10 cellular contexts compared by ENCODE assay signal in the genomic region with DNA sequence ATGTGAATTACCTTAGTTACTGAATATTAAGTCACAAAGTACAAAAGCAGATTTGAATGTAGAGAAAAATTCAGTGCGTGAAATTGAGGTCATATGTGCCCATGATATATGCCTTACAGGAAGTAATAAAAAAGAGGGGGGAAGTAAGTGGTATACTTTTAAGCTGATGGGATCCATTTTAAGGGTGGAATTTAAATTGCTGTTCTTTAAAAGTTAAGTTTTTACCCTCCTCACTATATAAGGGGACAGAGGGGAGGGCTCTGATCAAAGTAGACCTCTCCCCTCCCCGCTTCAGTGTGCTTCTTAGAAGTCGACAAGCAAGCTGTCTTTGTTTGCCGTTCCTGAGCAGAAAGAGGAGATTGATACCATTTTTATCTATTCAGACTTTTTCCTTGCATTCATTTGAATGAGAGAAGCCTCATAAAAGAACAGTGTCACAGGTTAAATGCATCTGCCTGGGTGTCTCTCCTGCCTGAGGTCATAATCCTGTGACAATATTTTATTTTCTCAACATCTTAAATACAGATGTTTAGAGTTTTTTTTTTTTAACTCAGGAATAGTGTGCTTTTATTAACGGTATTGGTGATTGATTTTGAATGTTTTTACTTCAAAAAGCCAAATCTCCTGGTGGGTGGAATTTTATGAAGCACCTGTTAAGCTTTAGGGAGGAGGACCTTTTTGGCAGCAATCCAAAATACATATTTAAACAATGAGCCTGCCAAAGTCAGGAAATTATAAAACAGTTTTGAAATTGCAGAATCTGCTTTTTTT.
DNase-seq lines count a peak whose midpoint lies in the region; ATAC-seq, FAIRE-seq and TF ChIP-seq lines count a peak whose summit lies in the region.
"Had no signal": no experiment of that assay in that cellular context is flagged by ENCODE, and none has a peak within 500 bp of the region (broad histone marks: within the 10 kb centered on the region; RNA-seq: fewer than 3 reads in every experiment).

No MANE protein-coding gene starts in this region.

- no peaks in the 10 kb centered on the region for H4K20me1 ChIP-seq in Loucy (ENCODE audit: insufficient read depth, low read length, poor library complexity, severe bottlenecking)

- no peaks in the 10 kb centered on the region for H3K9me3 ChIP-seq in Loucy (ENCODE audit: insufficient read depth, low read depth, low read length)

- H3K9ac ChIP-seq in Loucy (ENCODE audit: low read depth, low read length, poor library complexity, severe bottlenecking): peak overlapping the region; percentile 76

- H3K79me2 ChIP-seq in Loucy (ENCODE audit: insufficient read depth, low read length): peaks cover 72% of the 10 kb centered on the region

- DNase-seq in DMS53 (lab: John Stamatoyannopoulos, UW) (peak; percentile 86), SHP77 treated with DMSO at 0.1 percent for 48 hours (lab: John Stamatoyannopoulos, UW) (peak; percentile 25), left colon (no peak), nucleus accumbens (lab: John Stamatoyannopoulos, UW) (no peak), GM19240 (ENCODE audit: insufficient read length, low spot score) (no peak), GM12891 (ENCODE audit: insufficient read length, low spot score) (no peak)
- DNase-seq: posterior cingulate gyrus had no signal

- intact Hi-C loops in left colon (cut with DNase I, micrococcal nuclease): no loop called here

- peak overlapping the region; percentile 65 for H3K4me3 ChIP-seq in Loucy (ENCODE audit: low read length, poor library complexity, severe bottlenecking)
- H3K4me3 ChIP-seq: GM12878 had no signal

- FAIRE-seq in GM12891 (lab: Jason Lieb, UNC): no peak
- FAIRE-seq: GM12878 had no signal

- H3K4me1 ChIP-seq in Loucy (ENCODE audit: insufficient read depth, low read length, poor library complexity, severe bottlenecking): peaks cover 58% of the 10 kb centered on the region

- H3K36me3 ChIP-seq in Loucy (ENCODE audit: insufficient read depth, low read length): peaks cover 14% of the 10 kb centered on the region; the same call in 1 of the 2 replicates

- peak overlapping the region; percentile 82 for H3K4me2 ChIP-seq in Loucy (ENCODE audit: low read depth, low read length, poor library complexity, severe bottlenecking)

- no peak for TF ChIP-seq CTCF in Loucy (conservative IDR thresholded peaks at IDR 0.05; ENCODE audit: low read length)

- no peaks in the 10 kb centered on the region for H3K9me2 ChIP-seq in Loucy (replicated peaks; ENCODE audit: low read depth, low read length)

- ATAC-seq in left colon: peak; percentile 84
- no peak for ATAC-seq in GM19035 (IDR thresholded peaks at IDR 0.05; ENCODE audit: unreplicated experiment)
- ATAC-seq: GM12878 had no signal

- no peak for TF ChIP-seq POLR2A in GM12891 (IDR thresholded peaks at IDR 0.05; ENCODE audit: low read depth, low read length)

- H3F3A ChIP-seq in Loucy (ENCODE audit: low read depth): peaks cover 21% of the 10 kb centered on the region; the same call in 1 of the 2 replicates

- no peaks in the 10 kb centered on the region for H3K27me3 ChIP-seq in Loucy (ENCODE audit: insufficient read depth, low read length, poor library complexity, severe bottlenecking)

- no peak overlapping the region for H2AFZ ChIP-seq in Loucy (ENCODE audit: low read length)

TF ChIP-seq in GM12891, 5 proteins besides CTCF, POLR2A, EP300 and RAD21:
- no peak for TF ChIP-seq SPI1 (IDR thresholded peaks at IDR 0.05; ENCODE audit: low read depth, low read length)

Comparison
In these comparisons a context has a peak if more than half of its experiments do, and no peak if none do; other contexts are left out.
1. DNase-seq: peak in DMS53 (single experiment) and SHP77 treated with DMSO at 0.1 percent for 48 hours (single experiment); none in left colon (0 of 2), nucleus accumbens (0 of 56), GM19240 (single experiment) and GM12891 (single experiment).